In genomic region chr5:139141410-139141809, GRCh38 we compare ENCODE assay signal across 16 cellular contexts. TPM values are rescaled to one million over a fixed set of nuclear protein-coding genes. Genes with fewer than 3 reads are reported as not detected.
DNase-seq lines count a peak whose midpoint lies in the region; FAIRE-seq and TF ChIP-seq lines count a peak whose summit lies in the region.
"Had no signal": no experiment of that assay in that cellular context is flagged by ENCODE, and none has a peak within 500 bp of the region (broad histone marks: within the 10 kb centered on the region; RNA-seq: fewer than 3 reads in every experiment).

No MANE protein-coding gene starts in this region.

- no peak for TF ChIP-seq POLR2A in GM12891 (IDR thresholded peaks at IDR 0.05; ENCODE audit: low read depth, low read length)

- H3K4me1 ChIP-seq in fibroblast of lung (ENCODE audit: control insufficient read depth, extremely low read depth, insufficient read depth, low read length): peaks cover 21% of the 10 kb centered on the region
- H3K4me1 ChIP-seq in rectal smooth muscle tissue (ENCODE audit: control insufficient read depth, insufficient read depth, low read length): peaks cover 37% of the 10 kb centered on the region
- H3K4me1 ChIP-seq in endodermal cell (ENCODE audit: control insufficient read depth, insufficient read depth, low read length): no peaks in the 10 kb centered on the region

- H3K27me3 Mint-ChIP-seq in endodermal cell (ENCODE audit: insufficient read depth): no peaks in the 10 kb centered on the region
- H3K27me3 Mint-ChIP-seq: activated T-helper 17 cell treated with anti-CD3 and anti-CD28 coated beads, Interleukin-2, amount 50 U/mL, for 72 hours; naive B cell had no signal

- H3K9me3 Mint-ChIP-seq in endodermal cell: no peaks in the 10 kb centered on the region
- H3K9me3 Mint-ChIP-seq: activated T-helper 17 cell treated with anti-CD3 and anti-CD28 coated beads, Interleukin-2, amount 50 U/mL, for 72 hours; naive B cell had no signal

- H3K27me3 ChIP-seq in fibroblast of lung (ENCODE audit: control insufficient read depth, insufficient read depth, low read length) (no peaks in the 10 kb centered on the region), rectal smooth muscle tissue (ENCODE audit: control insufficient read depth, insufficient read depth, low read length) (no peaks in the 10 kb centered on the region), endodermal cell (ENCODE audit: control insufficient read depth, insufficient read depth, low read length, poor library complexity, severe bottlenecking) (no peaks in the 10 kb centered on the region)

- no peak for FAIRE-seq in GM12891 (lab: Jason Lieb, UNC)
- FAIRE-seq: H1 had no signal

- no peak overlapping the region for H3K27ac Mint-ChIP-seq in endodermal cell
- H3K27ac Mint-ChIP-seq: activated T-helper 17 cell treated with anti-CD3 and anti-CD28 coated beads, Interleukin-2, amount 50 U/mL, for 72 hours had no signal

- TF ChIP-seq CTCF in fibroblast of lung (conservative IDR thresholded peaks at IDR 0.05 in 1 of 2, IDR thresholded peaks at IDR 0.05 in 1 of 2; ENCODE audit: low read depth in 1 of 2, low read length in 2 of 2): no peak
- TF ChIP-seq CTCF in endodermal cell (conservative IDR thresholded peaks at IDR 0.05): no peak

- 94% methylated on average over 1 of the region's 1 CpG; no CpG with 5 or more reads in 1 of the 2 experiments for WGBS in endodermal cell (ENCODE audit: insufficient coverage in 1 of 2, insufficient read length in 1 of 2), 2 experiments

- H3K36me3 Mint-ChIP-seq in endodermal cell (ENCODE audit: low read depth): no peaks in the 10 kb centered on the region

- H2AFZ ChIP-seq in fibroblast of lung (ENCODE audit: low read length): no peak overlapping the region

- DNase-seq in GM12891 (ENCODE audit: insufficient read length, low spot score) (no peak), SIG-M5 (lab: John Stamatoyannopoulos, UW) (peak; percentile 20), fibroblast of lung (ENCODE audit: low read depth in 2 of 2) (no peak), NCI-H1092 (lab: John Stamatoyannopoulos, UW) (no peak), endodermal cell (no peak), head of caudate nucleus (no peak), G401 (ENCODE audit: low spot score) (no peak)
- DNase-seq: activated CD4-positive, alpha-beta T cell treated with anti-CD3 and anti-CD28 coated beads for 4 hours; DND-41; naive B cell; NCI-H187 treated with DMSO at 0.1 percent for 48 hours; NCI-H82 had no signal

- in situ Hi-C loops in G401 (cut with HindIII; ENCODE audit: low sequenced_read_pairs): no loop called here

- intact Hi-C loops in head of caudate nucleus (cut with DNase I): no loop called here

- no peak overlapping the region for H3K9ac ChIP-seq in fibroblast of lung (ENCODE audit: insufficient read depth, low read length)
- no peak overlapping the region for H3K9ac ChIP-seq in rectal smooth muscle tissue (ENCODE audit: low read length)
- H3K9ac ChIP-seq in endodermal cell (ENCODE audit: extremely low read depth, low read length, poor library complexity, severe bottlenecking): no peak overlapping the region

- H3K27ac ChIP-seq in fibroblast of lung (ENCODE audit: insufficient read depth, low read length): peak overlapping the region; percentile 38
- H3K27ac ChIP-seq in rectal smooth muscle tissue (ENCODE audit: low read depth, low read length): peak overlapping the region; percentile 84
- no peak overlapping the region for H3K27ac ChIP-seq in endodermal cell (ENCODE audit: low read depth, low read length)

- peaks cover 2% of the 10 kb centered on the region for H3K79me2 ChIP-seq in fibroblast of lung (ENCODE audit: control insufficient read depth, insufficient read depth, low read length)

- peaks cover 3% of the 10 kb centered on the region for H3K4me1 Mint-ChIP-seq in endodermal cell

- H3K4me3 ChIP-seq in fibroblast of lung (replicated peaks in 1 of 4; ENCODE audit: control extremely low read depth in 1 of 4, insufficient read depth in 1 of 4, low read depth in 3 of 4, low read length in 4 of 4) (no peak overlapping the region), rectal smooth muscle tissue (ENCODE audit: low read length) (no peak overlapping the region), endodermal cell (ENCODE audit: low read length) (no peak overlapping the region)
- H3K4me3 ChIP-seq: skin epidermis had no signal

- H4K20me1 ChIP-seq in fibroblast of lung (ENCODE audit: control insufficient read depth, extremely low read depth, insufficient read depth, low read length): no peaks in the 10 kb centered on the region

- H3K36me3 ChIP-seq in fibroblast of lung (ENCODE audit: control insufficient read depth, insufficient read depth, low read length) (no peaks in the 10 kb centered on the region), rectal smooth muscle tissue (ENCODE audit: control insufficient read depth, insufficient read depth, low read length) (no peaks in the 10 kb centered on the region), endodermal cell (ENCODE audit: control insufficient read depth, insufficient read depth, low read length) (no peaks in the 10 kb centered on the region)

- H3K9me3 ChIP-seq in fibroblast of lung (ENCODE audit: control insufficient read depth, insufficient read depth, low read depth, low read length) (no peaks in the 10 kb centered on the region), endodermal cell (ENCODE audit: control insufficient read depth, low read length) (no peaks in the 10 kb centered on the region)

- H3K4me3 Mint-ChIP-seq in endodermal cell: no peak overlapping the region
- H3K4me3 Mint-ChIP-seq: activated T-helper 17 cell treated with anti-CD3 and anti-CD28 coated beads, Interleukin-2, amount 50 U/mL, for 72 hours had no signal

- peak overlapping the region; percentile 29 for H3K4me2 ChIP-seq in fibroblast of lung (ENCODE audit: extremely low read depth, insufficient read depth, low read length)

TF ChIP-seq in GM12891, 5 proteins besides CTCF, POLR2A, EP300 and RAD21:
- TF ChIP-seq POU2F2 (IDR thresholded peaks at IDR 0.05; ENCODE audit: low read depth, low read length) (no peak), SPI1 (IDR thresholded peaks at IDR 0.05; ENCODE audit: low read depth, low read length) (peak; percentile 41; the same call in 1 of the 2 replicates), PAX5 (IDR thresholded peaks at IDR 0.05; ENCODE audit: insufficient read depth, low read length, severe bottlenecking) (no peak), TAF1 (IDR thresholded peaks at IDR 0.05; ENCODE audit: low read depth, low read length) (no peak), POLR2AphosphoS5 (IDR thresholded peaks at IDR 0.05; ENCODE audit: low read depth, low read length) (no peak)

RNA-seq across cellular contexts. Expression of gene SIL1, which starts 56.8 kb away (rescaled TPM):
- 30.3 TPM for polyA plus RNA-seq in GM12891 (2012; ENCODE audit: low read depth, missing spikeins)
- total RNA-seq in fibroblast of lung (59.8 and 85.5 TPM in 2 replicates), endodermal cell (10 to 100 TPM; 17.2 to 20.2 TPM)
- polyA plus RNA-seq in fibroblast of lung: 52.6 and 66.4 TPM in 2 replicates
- 51.6 and 58.6 TPM in 2 replicates for polyA plus RNA-seq in fibroblast of lung (2012)
- polyA minus RNA-seq in fibroblast of lung (ENCODE audit: low replicate concordance): 8.4 and 28.5 TPM in 2 replicates
- polyA plus RNA-seq in endodermal cell (2013, experiment 1 of 2): 17.0 TPM
- polyA plus RNA-seq in endodermal cell (2013, experiment 2 of 2): 16.8 TPM
- 31.3 and 66.4 TPM in 2 replicates for total RNA-seq in G401 (2014; rRNA removed; shearing (Covaris generic))
